In genomic region chr10:92121686-92122492, GRCh38 we compare ENCODE assay signal across 1 cellular context.
TF ChIP-seq lines count a peak whose summit lies in the region.

No MANE protein-coding gene starts in this region.

TF ChIP-seq in HepG2, 621 proteins besides CTCF, POLR2A, EP300 and RAD21 (continued from another document and continues in another):
- TF ChIP-seq, protein P1, sequence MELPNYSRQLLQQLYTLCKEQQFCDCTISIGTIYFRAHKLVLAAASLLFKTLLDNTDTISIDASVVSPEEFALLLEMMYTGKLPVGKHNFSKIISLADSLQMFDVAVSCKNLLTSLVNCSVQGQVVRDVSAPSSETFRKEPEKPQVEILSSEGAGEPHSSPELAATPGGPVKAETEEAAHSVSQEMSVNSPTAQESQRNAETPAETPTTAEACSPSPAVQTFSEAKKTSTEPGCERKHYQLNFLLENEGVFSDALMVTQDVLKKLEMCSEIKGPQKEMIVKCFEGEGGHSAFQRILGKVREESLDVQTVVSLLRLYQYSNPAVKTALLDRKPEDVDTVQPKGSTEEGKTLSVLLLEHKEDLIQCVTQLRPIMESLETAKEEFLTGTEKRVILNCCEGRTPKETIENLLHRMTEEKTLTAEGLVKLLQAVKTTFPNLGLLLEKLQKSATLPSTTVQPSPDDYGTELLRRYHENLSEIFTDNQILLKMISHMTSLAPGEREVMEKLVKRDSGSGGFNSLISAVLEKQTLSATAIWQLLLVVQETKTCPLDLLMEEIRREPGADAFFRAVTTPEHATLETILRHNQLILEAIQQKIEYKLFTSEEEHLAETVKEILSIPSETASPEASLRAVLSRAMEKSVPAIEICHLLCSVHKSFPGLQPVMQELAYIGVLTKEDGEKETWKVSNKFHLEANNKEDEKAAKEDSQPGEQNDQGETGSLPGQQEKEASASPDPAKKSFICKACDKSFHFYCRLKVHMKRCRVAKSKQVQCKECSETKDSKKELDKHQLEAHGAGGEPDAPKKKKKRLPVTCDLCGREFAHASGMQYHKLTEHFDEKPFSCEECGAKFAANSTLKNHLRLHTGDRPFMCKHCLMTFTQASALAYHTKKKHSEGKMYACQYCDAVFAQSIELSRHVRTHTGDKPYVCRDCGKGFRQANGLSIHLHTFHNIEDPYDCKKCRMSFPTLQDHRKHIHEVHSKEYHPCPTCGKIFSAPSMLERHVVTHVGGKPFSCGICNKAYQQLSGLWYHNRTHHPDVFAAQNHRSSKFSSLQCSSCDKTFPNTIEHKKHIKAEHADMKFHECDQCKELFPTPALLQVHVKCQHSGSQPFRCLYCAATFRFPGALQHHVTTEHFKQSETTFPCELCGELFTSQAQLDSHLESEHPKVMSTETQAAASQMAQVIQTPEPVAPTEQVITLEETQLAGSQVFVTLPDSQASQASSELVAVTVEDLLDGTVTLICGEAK (IDR thresholded peaks at IDR 0.05), result no peak
- TF ChIP-seq, protein P1 (CRISPR knock-in tag; IDR thresholded peaks at IDR 0.05), result no peak
- no peak for TF ChIP-seq PCBP2 (optimal IDR thresholded peaks at IDR 0.05; ENCODE audit: low read depth, low read length, poor library complexity, severe bottlenecking)
- 0 out of 2 replicates have a peak, but pooled peaks have one; percentile 26 for TF ChIP-seq DMAP1 (CRISPR knock-in tag; IDR thresholded peaks at IDR 0.05)
- no peak for TF ChIP-seq FLYWCH1 (CRISPR knock-in tag; IDR thresholded peaks at IDR 0.05)
- peak; percentile 74 for TF ChIP-seq ERF (CRISPR knock-in tag; IDR thresholded peaks at IDR 0.05)
- TF ChIP-seq SMC3 (IDR thresholded peaks at IDR 0.05; ENCODE audit: low read length), result peak; percentile 25; the same call in 1 of the 2 replicates
- TF ChIP-seq SNAPC5 (CRISPR knock-in tag; IDR thresholded peaks at IDR 0.05; ENCODE audit: borderline replicate concordance), result no peak
- TF ChIP-seq, protein P2, sequence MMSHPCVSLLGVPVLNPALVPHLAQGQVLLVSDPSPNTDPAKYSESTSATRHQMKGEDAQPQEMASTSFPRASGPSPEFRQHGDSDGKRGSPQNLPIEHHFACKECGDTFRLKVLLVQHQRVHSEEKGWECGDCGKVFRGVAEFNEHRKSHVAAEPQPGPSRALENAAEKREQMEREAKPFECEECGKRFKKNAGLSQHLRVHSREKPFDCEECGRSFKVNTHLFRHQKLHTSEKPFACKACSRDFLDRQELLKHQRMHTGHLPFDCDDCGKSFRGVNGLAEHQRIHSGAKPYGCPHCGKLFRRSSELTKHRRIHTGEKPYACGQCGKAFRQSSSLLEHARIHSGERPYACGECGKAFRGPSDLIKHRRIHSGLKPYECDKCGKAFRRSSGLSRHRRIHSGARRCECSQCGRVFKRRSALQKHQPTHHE (CRISPR knock-in tag; IDR thresholded peaks at IDR 0.05; ENCODE audit: borderline replicate concordance), result no peak
- TF ChIP-seq ZNF280B (CRISPR knock-in tag; IDR thresholded peaks at IDR 0.05; ENCODE audit: borderline replicate concordance), result no peak
- peak; percentile 85 for TF ChIP-seq TBX2 (CRISPR knock-in tag; IDR thresholded peaks at IDR 0.05; ENCODE audit: borderline replicate concordance)
- TF ChIP-seq, protein P3, sequence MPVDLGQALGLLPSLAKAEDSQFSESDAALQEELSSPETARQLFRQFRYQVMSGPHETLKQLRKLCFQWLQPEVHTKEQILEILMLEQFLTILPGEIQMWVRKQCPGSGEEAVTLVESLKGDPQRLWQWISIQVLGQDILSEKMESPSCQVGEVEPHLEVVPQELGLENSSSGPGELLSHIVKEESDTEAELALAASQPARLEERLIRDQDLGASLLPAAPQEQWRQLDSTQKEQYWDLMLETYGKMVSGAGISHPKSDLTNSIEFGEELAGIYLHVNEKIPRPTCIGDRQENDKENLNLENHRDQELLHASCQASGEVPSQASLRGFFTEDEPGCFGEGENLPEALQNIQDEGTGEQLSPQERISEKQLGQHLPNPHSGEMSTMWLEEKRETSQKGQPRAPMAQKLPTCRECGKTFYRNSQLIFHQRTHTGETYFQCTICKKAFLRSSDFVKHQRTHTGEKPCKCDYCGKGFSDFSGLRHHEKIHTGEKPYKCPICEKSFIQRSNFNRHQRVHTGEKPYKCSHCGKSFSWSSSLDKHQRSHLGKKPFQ (CRISPR knock-in tag; IDR thresholded peaks at IDR 0.05; ENCODE audit: insufficient replicate concordance), result no peak
- TF ChIP-seq, protein P4, sequence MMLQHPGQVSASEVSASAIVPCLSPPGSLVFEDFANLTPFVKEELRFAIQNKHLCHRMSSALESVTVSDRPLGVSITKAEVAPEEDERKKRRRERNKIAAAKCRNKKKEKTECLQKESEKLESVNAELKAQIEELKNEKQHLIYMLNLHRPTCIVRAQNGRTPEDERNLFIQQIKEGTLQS (CRISPR knock-in tag; IDR thresholded peaks at IDR 0.05), result no peak
- TF ChIP-seq HIC2 (CRISPR knock-in tag; IDR thresholded peaks at IDR 0.05; ENCODE audit: low read depth), result peak; percentile 56; the same call in 1 of the 2 replicates
- TF ChIP-seq YEATS2 (CRISPR knock-in tag; IDR thresholded peaks at IDR 0.05; ENCODE audit: borderline replicate concordance), result no peak
- no peak for TF ChIP-seq MTA3 (CRISPR knock-in tag; IDR thresholded peaks at IDR 0.05)
- peak; percentile 87; the same call in 1 of the 2 replicates for TF ChIP-seq THRA (CRISPR knock-in tag; IDR thresholded peaks at IDR 0.05; ENCODE audit: borderline replicate concordance)
- TF ChIP-seq HNF4G (IDR thresholded peaks at IDR 0.05; ENCODE audit: borderline replicate concordance, low read depth, low read length), result peak; percentile 95
- peak; percentile 92; the same call in 1 of the 2 replicates for TF ChIP-seq HNF4G (CRISPR knock-in tag; IDR thresholded peaks at IDR 0.05; ENCODE audit: borderline replicate concordance, low read depth)
- TF ChIP-seq KLF9 (CRISPR knock-in tag; IDR thresholded peaks at IDR 0.05; ENCODE audit: low read depth), result no peak
- no peak for TF ChIP-seq JUND (CRISPR knock-in tag; IDR thresholded peaks at IDR 0.05)
- TF ChIP-seq NFATC3 (CRISPR knock-in tag; IDR thresholded peaks at IDR 0.05), result no peak
- peak; percentile 91; the same call in 1 of the 2 replicates for TF ChIP-seq RXRA (CRISPR knock-in tag; IDR thresholded peaks at IDR 0.05)
- TF ChIP-seq KDM4B (CRISPR knock-in tag; IDR thresholded peaks at IDR 0.05), result no peak; the same call in 1 of the 2 replicates
- no peak for TF ChIP-seq SRF (IDR thresholded peaks at IDR 0.05; ENCODE audit: low read depth, low read length)
- TF ChIP-seq, protein P5, sequence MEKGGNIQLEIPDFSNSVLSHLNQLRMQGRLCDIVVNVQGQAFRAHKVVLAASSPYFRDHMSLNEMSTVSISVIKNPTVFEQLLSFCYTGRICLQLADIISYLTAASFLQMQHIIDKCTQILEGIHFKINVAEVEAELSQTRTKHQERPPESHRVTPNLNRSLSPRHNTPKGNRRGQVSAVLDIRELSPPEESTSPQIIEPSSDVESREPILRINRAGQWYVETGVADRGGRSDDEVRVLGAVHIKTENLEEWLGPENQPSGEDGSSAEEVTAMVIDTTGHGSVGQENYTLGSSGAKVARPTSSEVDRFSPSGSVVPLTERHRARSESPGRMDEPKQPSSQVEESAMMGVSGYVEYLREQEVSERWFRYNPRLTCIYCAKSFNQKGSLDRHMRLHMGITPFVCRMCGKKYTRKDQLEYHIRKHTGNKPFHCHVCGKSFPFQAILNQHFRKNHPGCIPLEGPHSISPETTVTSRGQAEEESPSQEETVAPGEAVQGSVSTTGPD (CRISPR knock-in tag; IDR thresholded peaks at IDR 0.05), result peak; percentile 43; the same call in 1 of the 2 replicates
- peak; percentile 85 for TF ChIP-seq PHF21A (CRISPR knock-in tag; IDR thresholded peaks at IDR 0.05)
- TF ChIP-seq ZFP1 (CRISPR knock-in tag; IDR thresholded peaks at IDR 0.05), result peak; percentile 39; the same call in 1 of the 2 replicates
- peak; percentile 96 for TF ChIP-seq HOMEZ (CRISPR knock-in tag; IDR thresholded peaks at IDR 0.05; ENCODE audit: low read depth)
- no peak for TF ChIP-seq E2F1 (CRISPR knock-in tag; IDR thresholded peaks at IDR 0.05)
- TF ChIP-seq TEAD2 (CRISPR knock-in tag; IDR thresholded peaks at IDR 0.05), result no peak
